Comparison of ENCODE assay signal across 19 cellular contexts in the genomic region with DNA sequence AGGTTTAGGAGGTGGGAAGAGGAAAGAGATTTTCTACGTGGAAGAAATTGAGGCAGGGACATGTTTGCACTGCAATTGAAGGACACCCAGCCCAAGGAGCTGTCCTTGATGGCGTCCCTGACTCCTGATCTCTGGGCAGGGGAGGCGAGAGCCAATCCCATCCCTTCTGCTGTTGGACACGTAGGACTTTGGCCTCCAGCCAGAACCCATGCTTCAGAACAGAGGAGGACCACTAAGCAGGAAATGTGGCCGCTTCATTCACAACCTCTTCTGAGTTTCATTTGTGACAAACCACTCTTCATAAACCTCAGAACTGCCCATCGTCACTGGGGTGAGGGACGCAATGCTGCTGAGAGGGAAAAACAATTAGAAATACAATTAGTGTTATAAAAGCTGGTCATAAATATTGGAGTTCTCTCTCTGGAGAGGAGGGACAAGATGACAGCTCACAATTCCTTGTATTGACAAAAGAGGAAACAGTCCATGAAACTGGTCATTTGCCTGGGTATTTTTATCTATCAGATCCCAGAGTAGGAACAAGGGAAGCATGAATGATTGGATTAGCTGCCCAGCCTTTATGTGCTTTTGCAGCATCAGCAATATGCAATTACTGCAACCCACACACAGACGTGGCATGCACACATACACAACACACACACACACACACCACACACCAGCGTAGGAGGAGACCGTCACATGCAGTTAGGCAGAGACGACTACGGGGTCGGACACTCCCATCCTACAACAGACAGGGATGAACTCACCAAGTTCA.
DNase-seq lines count a peak whose midpoint lies in the region; TF ChIP-seq lines count a peak whose summit lies in the region.
"Had no signal": no experiment of that assay in that cellular context is flagged by ENCODE, and none has a peak within 500 bp of the region (broad histone marks: within the 10 kb centered on the region; RNA-seq: fewer than 3 reads in every experiment).

No MANE protein-coding gene starts in this region.

- no peaks in the 10 kb centered on the region for H3K4me1 Mint-ChIP-seq in activated CD4-positive, alpha-beta memory T cell treated with anti-CD3 and anti-CD28 coated beads, Interleukin-2, amount 10 ng/mL, durations not matched to agents 7 days and 5 days
- H3K4me1 Mint-ChIP-seq: B cell had no signal

- peak; percentile 47 to 84 (median 77) for DNase-seq in NCI-H1417 (lab: John Stamatoyannopoulos, UW)
- no peak for DNase-seq in NCI-H1417 treated with DMSO at 0.1 percent for 48 hours (lab: John Stamatoyannopoulos, UW)
- peak; percentile 38 for DNase-seq in NCI-H1092 (lab: John Stamatoyannopoulos, UW)
- DNase-seq in astrocyte of the hippocampus (ENCODE audit: low read depth, low spot score) = peak; percentile 52
- peak; percentile 56 for DNase-seq in sigmoid colon
- DNase-seq in SK-N-DZ (ENCODE audit: low spot score) = no peak
- DNase-seq in activated CD4-positive, alpha-beta memory T cell treated with anti-CD3 and anti-CD28 coated beads, Interleukin-2, amount 10 ng/mL, durations not matched to agents 7 days and 5 days = no peak
- no peak for DNase-seq in epidermal melanocyte (ENCODE audit: insufficient read length, low spot score)
- DNase-seq: activated CD8-positive, alpha-beta T cell treated with anti-CD3 and anti-CD28 coated beads for 36 hours; activated gamma-delta T cell; Caco-2; colonic mucosa; effector memory CD8-positive, alpha-beta T cell; NCI-H1436 treated with DMSO at 0.1 percent for 48 hours; occipital lobe; stimulated activated CD4-positive, alpha-beta T cell treated with anti-CD3 and anti-CD28 coated beads, Interleukin-12 subunit alpha, Interleukin-12 subunit beta, amount 100 ng/mL, for 4 hours; stomach; transverse colon had no signal

- no peak overlapping the region for H3K4me3 Mint-ChIP-seq in activated CD4-positive, alpha-beta memory T cell treated with anti-CD3 and anti-CD28 coated beads, Interleukin-2, amount 10 ng/mL, durations not matched to agents 7 days and 5 days
- H3K4me3 Mint-ChIP-seq: activated CD8-positive, alpha-beta T cell treated with anti-CD3 and anti-CD28 coated beads for 36 hours; B cell; effector memory CD8-positive, alpha-beta T cell had no signal

- WGBS in sigmoid colon, 2 donors = 58 to 74% methylated on average over 13 of the region's 13 CpGs

- H3K36me3 Mint-ChIP-seq in activated CD4-positive, alpha-beta memory T cell treated with anti-CD3 and anti-CD28 coated beads, Interleukin-2, amount 10 ng/mL, durations not matched to agents 7 days and 5 days (ENCODE audit: low read depth) = no peaks in the 10 kb centered on the region

- TF ChIP-seq CTCF in sigmoid colon (IDR thresholded peaks at IDR 0.05) = no peak

- no peaks in the 10 kb centered on the region for H3K27me3 Mint-ChIP-seq in activated CD4-positive, alpha-beta memory T cell treated with anti-CD3 and anti-CD28 coated beads, Interleukin-2, amount 10 ng/mL, durations not matched to agents 7 days and 5 days
- H3K27me3 Mint-ChIP-seq: activated CD8-positive, alpha-beta T cell treated with anti-CD3 and anti-CD28 coated beads for 36 hours; B cell had no signal

- intact Hi-C loops in sigmoid colon (cut with DNase I) = no loop called here

- TF ChIP-seq EP300 in sigmoid colon (IDR thresholded peaks at IDR 0.05) = no peak

- POLR2A ChIA-PET in activated CD4-positive, alpha-beta memory T cell treated with anti-CD3 and anti-CD28 coated beads, Interleukin-2, amount 10 ng/mL, durations not matched to agents 7 days and 5 days (lab: Charles Lee) = no interaction called here

- no peaks in the 10 kb centered on the region for H3K36me3 ChIP-seq in sigmoid colon
- H3K36me3 ChIP-seq: colonic mucosa, stomach, transverse colon had no signal

- no peak overlapping the region for H3K27ac ChIP-seq in sigmoid colon
- H3K27ac ChIP-seq: colonic mucosa, stomach, transverse colon had no signal

- H3K27ac Mint-ChIP-seq in activated CD4-positive, alpha-beta memory T cell treated with anti-CD3 and anti-CD28 coated beads, Interleukin-2, amount 10 ng/mL, durations not matched to agents 7 days and 5 days = no peak overlapping the region
- H3K27ac Mint-ChIP-seq: activated CD8-positive, alpha-beta T cell treated with anti-CD3 and anti-CD28 coated beads for 36 hours; B cell; effector memory CD8-positive, alpha-beta T cell had no signal

- no peak for TF ChIP-seq POLR2A in sigmoid colon (IDR thresholded peaks at IDR 0.05)

- peaks cover 0 to 5% (median 0%) of the 10 kb centered on the region in 3 donors for H3K27me3 ChIP-seq in sigmoid colon
- H3K27me3 ChIP-seq: colonic mucosa, transverse colon had no signal

- H3K9me3 Mint-ChIP-seq in activated CD4-positive, alpha-beta memory T cell treated with anti-CD3 and anti-CD28 coated beads, Interleukin-2, amount 10 ng/mL, durations not matched to agents 7 days and 5 days = no peaks in the 10 kb centered on the region
- H3K9me3 Mint-ChIP-seq: activated CD8-positive, alpha-beta T cell treated with anti-CD3 and anti-CD28 coated beads for 36 hours; effector memory CD8-positive, alpha-beta T cell had no signal

- H3K9me3 ChIP-seq in sigmoid colon = no peaks in the 10 kb centered on the region
- H3K9me3 ChIP-seq: colonic mucosa, transverse colon had no signal

- H3K4me1 ChIP-seq in sigmoid colon = peaks cover 0 to 16% (median 7%) of the 10 kb centered on the region in 4 donors
- H3K4me1 ChIP-seq: colonic mucosa, transverse colon had no signal

- CTCF ChIA-PET in activated CD4-positive, alpha-beta memory T cell treated with anti-CD3 and anti-CD28 coated beads, Interleukin-2, amount 10 ng/mL, durations not matched to agents 7 days and 5 days (lab: Charles Lee) = no interaction called here

- H3K4me3 ChIP-seq in sigmoid colon = no peak overlapping the region
- H3K4me3 ChIP-seq: colonic mucosa, stomach, transverse colon had no signal

Comparison
In these comparisons a context has a peak if more than half of its experiments do, and no peak if none do; other contexts are left out.
1. DNase-seq: peak in NCI-H1417 (3 of 3), NCI-H1092 (single experiment), astrocyte of the hippocampus (single experiment) and sigmoid colon (single experiment); none in NCI-H1417 treated with DMSO at 0.1 percent for 48 hours (single experiment), SK-N-DZ (single experiment), activated CD4-positive, alpha-beta memory T cell treated with anti-CD3 and anti-CD28 coated beads, Interleukin-2, amount 10 ng/mL, durations not matched to agents 7 days and 5 days (single experiment) and epidermal melanocyte (single experiment).